ENCODE assay signal across 8 cellular contexts in the genomic region with DNA sequence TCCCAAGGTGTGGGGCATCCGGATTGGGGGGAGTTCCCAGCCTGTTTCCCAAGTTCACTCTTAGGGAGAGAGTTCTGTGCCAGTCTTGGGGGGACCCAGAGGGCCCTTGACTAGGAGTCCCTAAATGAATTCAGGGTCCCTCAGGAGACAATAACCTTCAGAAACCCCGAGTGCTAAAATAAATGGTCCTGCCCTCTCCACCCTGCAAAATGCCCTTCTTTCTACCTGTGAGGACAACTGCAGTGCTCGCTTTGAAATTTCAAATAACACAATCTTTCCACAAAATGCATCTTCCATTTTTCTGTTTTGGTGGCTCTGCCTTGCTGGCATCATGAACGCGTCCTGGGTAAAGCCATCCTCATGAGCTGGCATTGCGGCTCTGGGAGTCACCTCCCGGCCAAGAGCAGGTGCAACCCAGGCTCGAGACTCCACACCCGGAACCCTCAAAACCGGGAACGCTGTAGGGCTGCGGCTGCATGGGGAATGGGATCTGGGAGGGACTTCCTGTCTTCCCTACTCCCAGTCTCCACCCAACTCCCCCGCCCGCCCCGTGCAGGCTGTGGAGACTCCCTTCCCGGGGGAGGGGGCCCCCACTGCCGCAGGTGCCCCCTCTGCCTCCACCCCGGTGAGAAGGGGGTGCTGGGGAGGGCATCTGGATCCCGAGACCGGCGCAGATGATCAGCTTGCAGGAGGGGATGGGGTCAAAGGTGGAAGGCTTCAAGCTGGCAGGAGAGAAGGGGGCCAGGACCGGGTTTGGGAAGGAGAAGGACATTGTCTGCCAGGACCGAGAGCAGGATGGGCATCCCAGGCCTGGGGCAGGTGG. TPM values are rescaled to one million over a fixed set of nuclear protein-coding genes. Genes with fewer than 3 reads are reported as not detected.
DNase-seq lines count a peak whose midpoint lies in the region; ATAC-seq and TF ChIP-seq lines count a peak whose summit lies in the region.

A gene (plus strand): TSS at position 529 of the 823 bp plus-strand sequence. CDS start 845 bp downstream, outside the sequence.

- peaks cover 20% of the 10 kb centered on the region for H3K4me1 Mint-ChIP-seq in progenitor cell of endocrine pancreas (ENCODE audit: low read depth)

- peak within 1 kb of the TSS; percentile 89 for H3K4me3 Mint-ChIP-seq in progenitor cell of endocrine pancreas (ENCODE audit: low read depth)

- H3K9me3 Mint-ChIP-seq in progenitor cell of endocrine pancreas (ENCODE audit: low read depth) = no peaks in the 10 kb centered on the region

- peaks cover 2% of the 10 kb centered on the region for H3K36me3 Mint-ChIP-seq in progenitor cell of endocrine pancreas (ENCODE audit: insufficient read depth)

- peak within 1 kb of the TSS; percentile 86 for H3K27ac Mint-ChIP-seq in progenitor cell of endocrine pancreas

- intact Hi-C loops in left cardiac atrium (cut with DNase I) = no loop called here

- H3K27me3 Mint-ChIP-seq in progenitor cell of endocrine pancreas = peaks cover 3% of the 10 kb centered on the region

- peak; percentile 93 to 95 for ATAC-seq in left cardiac atrium
- no peak for ATAC-seq in GM21529 (IDR thresholded peaks at IDR 0.05; ENCODE audit: unreplicated experiment)

- no peak for TF ChIP-seq CTCF in progenitor cell of endocrine pancreas (IDR thresholded peaks at IDR 0.05; ENCODE audit: unreplicated experiment)

- DNase-seq in DMS53 (lab: John Stamatoyannopoulos, UW) = peak; percentile 91
- peak; percentile 52 for DNase-seq in NCI-H1694 (lab: John Stamatoyannopoulos, UW)
- peak; percentile 36 for DNase-seq in amniotic stem cell (lab: John Stamatoyannopoulos, UW)
- DNase-seq in left cardiac atrium = peak; percentile 78
- DNase-seq in progenitor cell of endocrine pancreas (ENCODE audit: low spot score, unreplicated experiment) = peak; percentile 67
- no peak for DNase-seq in stimulated activated CD8-positive, alpha-beta memory T cell treated with anti-CD3 and anti-CD28 coated beads, Interleukin-4, amount 100 ng/mL, for 48 hours
- DNase-seq in GF-D8 (lab: John Stamatoyannopoulos, UW) = no peak

RNA-seq across cellular contexts. Expression of the gene that starts here (rescaled TPM):
- 1 to 10 TPM; 7.0 to 7.2 TPM for total RNA-seq in left cardiac atrium
- total RNA-seq in progenitor cell of endocrine pancreas = 23.3 and 23.9 TPM in 2 replicates

Comparison
In these comparisons a context has a peak if more than half of its experiments do, and no peak if none do; other contexts are left out.
1. DNase-seq: peak in DMS53 (single experiment), NCI-H1694 (single experiment), amniotic stem cell (single experiment), left cardiac atrium (single experiment) and progenitor cell of endocrine pancreas (single experiment); none in stimulated activated CD8-positive, alpha-beta memory T cell treated with anti-CD3 and anti-CD28 coated beads, Interleukin-4, amount 100 ng/mL, for 48 hours (single experiment) and GF-D8 (single experiment).